Comparison of ENCODE assay signal across 15 cellular contexts in genomic region chr18:35179906-35180305, GRCh38.
DNase-seq lines count a peak whose midpoint lies in the region; ATAC-seq and TF ChIP-seq lines count a peak whose summit lies in the region.
"Had no signal": no experiment of that assay in that cellular context is flagged by ENCODE, and none has a peak within 500 bp of the region (broad histone marks: within the 10 kb centered on the region; RNA-seq: fewer than 3 reads in every experiment).

No MANE protein-coding gene starts in this region.

- no peak for TF ChIP-seq RAD21 in liver (IDR thresholded peaks at IDR 0.05)

- CTCF ChIA-PET in OCI-LY7 (lab: Charles Lee; ENCODE audit: unreplicated experiment): no interaction called here

- DNase-seq in GM23338 (ENCODE audit: low spot score) (no peak), OCI-LY7 (ENCODE audit: low spot score) (no peak), COLO829 (ENCODE audit: low spot score) (no peak)
- no peak for DNase-seq in activated naive CD8-positive, alpha-beta T cell treated with anti-CD3 and anti-CD28 coated beads for 36 hours
- DNase-seq in central memory CD4-positive, alpha-beta T cell: no peak
- DNase-seq: CD8-positive, alpha-beta T cell; COR-L47; DMS 273 treated with DMSO at 0.1 percent for 48 hours; DMS53; DND-41; GM23248; H9 had no signal

- no peaks in the 10 kb centered on the region for H3F3A ChIP-seq in GM23338 (replicated peaks; ENCODE audit: low read depth)

- H3K27ac Mint-ChIP-seq in GM23338: no peak overlapping the region
- no peak overlapping the region for H3K27ac Mint-ChIP-seq in activated naive CD8-positive, alpha-beta T cell treated with anti-CD3 and anti-CD28 coated beads for 36 hours
- H3K27ac Mint-ChIP-seq: B cell; CD8-positive, alpha-beta T cell; H9 had no signal

- intact Hi-C loops in OCI-LY7 (cut with micrococcal nuclease; ENCODE audit: unreplicated experiment): no loop called here

- no peak for TF ChIP-seq CTCF in GM23338 (conservative IDR thresholded peaks at IDR 0.05; ENCODE audit: low read depth in 2 of 2)
- TF ChIP-seq CTCF in OCI-LY7 (conservative IDR thresholded peaks at IDR 0.05; ENCODE audit: low read length): no peak
- no peak for TF ChIP-seq CTCF in liver (IDR thresholded peaks at IDR 0.05; ENCODE audit: low read depth, low read length, missing input control)

- BruUV-seq in OCI-LY7 (replicated peaks; lab: Mats Ljungman, UMichigan): no TSS peak

- H3K27me3 Mint-ChIP-seq in GM23338 (ENCODE audit: insufficient read depth, low read depth, poor library complexity): no peaks in the 10 kb centered on the region
- H3K27me3 Mint-ChIP-seq in activated naive CD8-positive, alpha-beta T cell treated with anti-CD3 and anti-CD28 coated beads for 36 hours: no peaks in the 10 kb centered on the region
- H3K27me3 Mint-ChIP-seq: B cell had no signal

- H3K4me1 ChIP-seq in GM23338 (ENCODE audit: insufficient read depth) (no peaks in the 10 kb centered on the region), OCI-LY7 (ENCODE audit: insufficient read depth, low read length, poor library complexity, severe bottlenecking) (peaks cover 17% of the 10 kb centered on the region), liver (ENCODE audit: control insufficient read depth in 4 of 4, insufficient read depth in 4 of 4, low read length in 3 of 4) (no peaks in the 10 kb centered on the region)

- H3K27me3 ChIP-seq in GM23338 (ENCODE audit: insufficient read depth): no peaks in the 10 kb centered on the region
- H3K27me3 ChIP-seq in liver (ENCODE audit: control insufficient read depth in 4 of 4, insufficient read depth in 4 of 4, low read length in 3 of 4): no peaks in the 10 kb centered on the region
- H3K27me3 ChIP-seq: BLaER1 treated with 17β-estradiol and CSF1 and Interleukin-3, amounts not matched to agents 10 nM and 100 nM had no signal

- H3K79me2 ChIP-seq in GM23338 (replicated peaks; ENCODE audit: insufficient read depth) (no peaks in the 10 kb centered on the region), OCI-LY7 (ENCODE audit: insufficient read depth, low read depth, low read length) (no peaks in the 10 kb centered on the region)

- H3K4me2 ChIP-seq in GM23338 (no peak overlapping the region), OCI-LY7 (ENCODE audit: low read length) (no peak overlapping the region)

- H3K36me3 ChIP-seq in GM23338 (ENCODE audit: insufficient read depth) (no peaks in the 10 kb centered on the region), OCI-LY7 (ENCODE audit: insufficient read depth, low read length) (peaks cover 3% of the 10 kb centered on the region), liver (ENCODE audit: control insufficient read depth in 4 of 4, insufficient read depth in 3 of 4, low read depth in 1 of 4, low read length in 3 of 4) (no peaks in the 10 kb centered on the region)
- H3K36me3 ChIP-seq: BLaER1 treated with 17β-estradiol and CSF1 and Interleukin-3, amounts not matched to agents 10 nM and 100 nM had no signal

- H3K4me3 ChIP-seq in GM23338 (no peak overlapping the region), OCI-LY7 (ENCODE audit: low read depth, low read length, poor library complexity, severe bottlenecking) (no peak overlapping the region), liver (ENCODE audit: low read depth in 1 of 3, low read length in 3 of 3) (no peak overlapping the region)
- H3K4me3 ChIP-seq: BLaER1 treated with 17β-estradiol and CSF1 and Interleukin-3, amounts not matched to agents 10 nM and 100 nM; GM23248 had no signal

- H2AFZ ChIP-seq in GM23338 (peak overlapping the region; percentile 76; the same call in 1 of the 2 replicates), OCI-LY7 (ENCODE audit: low read length) (peak overlapping the region; percentile 58; the same call in 1 of the 2 replicates)
- H2AFZ ChIP-seq: GM23248 had no signal

- peaks cover 4% of the 10 kb centered on the region; the same call in 2 of the 3 replicates for H3K36me3 Mint-ChIP-seq in GM23338 (ENCODE audit: low read depth)
- H3K36me3 Mint-ChIP-seq in activated naive CD8-positive, alpha-beta T cell treated with anti-CD3 and anti-CD28 coated beads for 36 hours: no peaks in the 10 kb centered on the region
- H3K36me3 Mint-ChIP-seq: CD8-positive, alpha-beta T cell had no signal

- no peak overlapping the region for H3K9ac ChIP-seq in liver (ENCODE audit: low read depth in 1 of 2, low read length in 2 of 2)
- H3K9ac ChIP-seq: BLaER1 treated with 17β-estradiol and CSF1 and Interleukin-3, amounts not matched to agents 10 nM and 100 nM; GM23248 had no signal

- POLR2A ChIA-PET in OCI-LY7 (lab: Charles Lee): interaction anchor here (0.5 to 1.1 kb wide), 2 partner anchors 10 to 54 kb away, joined by 3 read pairs; no protein-coding TSS in a partner anchor

- H3K9me3 Mint-ChIP-seq in GM23338: peaks cover 8% of the 10 kb centered on the region
- H3K9me3 Mint-ChIP-seq in activated naive CD8-positive, alpha-beta T cell treated with anti-CD3 and anti-CD28 coated beads for 36 hours: peaks cover 8% of the 10 kb centered on the region

- H3K27ac ChIP-seq in GM23338 (ENCODE audit: low read depth) (no peak overlapping the region), OCI-LY7 (ENCODE audit: low read depth, low read length, poor library complexity, severe bottlenecking) (no peak overlapping the region), liver (ENCODE audit: low read depth in 1 of 2, low read length in 2 of 2) (no peak overlapping the region)
- H3K27ac ChIP-seq: BLaER1 treated with 17β-estradiol and CSF1 and Interleukin-3, amounts not matched to agents 10 nM and 100 nM; GM23248 had no signal

- H3K9me3 ChIP-seq in OCI-LY7 (ENCODE audit: low read length): peaks cover 7% of the 10 kb centered on the region; the same call in 1 of the 2 replicates
- H3K9me3 ChIP-seq in liver (ENCODE audit: control insufficient read depth in 4 of 4, low read length in 3 of 4): no peaks in the 10 kb centered on the region

- WGBS in liver: 40% methylated on average over 4 of the region's 4 CpGs

- H4K20me1 ChIP-seq in GM23338 (replicated peaks; ENCODE audit: insufficient read depth) (no peaks in the 10 kb centered on the region), OCI-LY7 (ENCODE audit: insufficient read depth, low read length) (no peaks in the 10 kb centered on the region)
- H4K20me1 ChIP-seq: BLaER1 treated with 17β-estradiol and CSF1 and Interleukin-3, amounts not matched to agents 10 nM and 100 nM had no signal

- H3K9me2 ChIP-seq in GM23338 (ENCODE audit: insufficient read depth) (no peaks in the 10 kb centered on the region), OCI-LY7 (ENCODE audit: insufficient read depth, low read length) (no peaks in the 10 kb centered on the region)

- H3K4me3 Mint-ChIP-seq in GM23338: no peak overlapping the region
- no peak overlapping the region for H3K4me3 Mint-ChIP-seq in activated naive CD8-positive, alpha-beta T cell treated with anti-CD3 and anti-CD28 coated beads for 36 hours
- H3K4me3 Mint-ChIP-seq: B cell; CD8-positive, alpha-beta T cell; H9 had no signal

- H3K4me1 Mint-ChIP-seq in GM23338: peaks cover under 1% of the 10 kb centered on the region; the same call in 1 of the 3 replicates
- no peaks in the 10 kb centered on the region for H3K4me1 Mint-ChIP-seq in activated naive CD8-positive, alpha-beta T cell treated with anti-CD3 and anti-CD28 coated beads for 36 hours

- no peak for ATAC-seq in GM23338
- ATAC-seq: CD8-positive, alpha-beta T cell had no signal

TF ChIP-seq in GM23338, 12 proteins besides CTCF, POLR2A, EP300 and RAD21 (continues in another document):
- no peak for TF ChIP-seq ZNF114 (CRISPR knock-in tag; IDR thresholded peaks at IDR 0.05)
- no peak for TF ChIP-seq ETS1 (IDR thresholded peaks at IDR 0.05)
- no peak for TF ChIP-seq JUNB (IDR thresholded peaks at IDR 0.05; ENCODE audit: unreplicated experiment)
- TF ChIP-seq POLR2AphosphoS5 (IDR thresholded peaks at IDR 0.05; ENCODE audit: low read depth): no peak
- no peak for TF ChIP-seq CREB1 (CRISPR knock-in tag; IDR thresholded peaks at IDR 0.05; ENCODE audit: low read depth)

TF ChIP-seq in liver, 16 proteins besides CTCF, POLR2A, EP300 and RAD21:
- TF ChIP-seq GABPA (IDR thresholded peaks at IDR 0.05 in 1 of 2, conservative IDR thresholded peaks at IDR 0.05 in 1 of 2): peak; percentile 19 to 40
- TF ChIP-seq JUND (IDR thresholded peaks at IDR 0.05): no peak
